In genomic region chr5:55540024-55540423, GRCh38 we compare ENCODE assay signal across 1 cellular context.
TF ChIP-seq lines count a peak whose summit lies in the region.

No MANE protein-coding gene starts in this region.

TF ChIP-seq in A549, 52 proteins besides CTCF, POLR2A, EP300 and RAD21 (continued from another document):
- TF ChIP-seq REST (IDR thresholded peaks at IDR 0.05) (no peak), NFE2L2 (conservative IDR thresholded peaks at IDR 0.05; ENCODE audit: low read length) (no peak), CHD4 (IDR thresholded peaks at IDR 0.05; ENCODE audit: borderline replicate concordance) (no peak), POLR2AphosphoS2 (conservative IDR thresholded peaks at IDR 0.05; ENCODE audit: low read length) (no peak)
